Comparison of ENCODE assay signal across 7 cellular contexts in genomic region chr7:98339043-98339442, GRCh38.
"Had no signal": no experiment of that assay in that cellular context is flagged by ENCODE, and none has a peak within 500 bp of the region (broad histone marks: within the 10 kb centered on the region; RNA-seq: fewer than 3 reads in every experiment).

No MANE protein-coding gene starts in this region.

- DNase-seq: GM23248, GOT3, H7, HFFc6, KG1 had no signal

- H3K4me1 ChIP-seq: HAP-1 had no signal

- H3K9ac ChIP-seq: GM23248 had no signal

- H2AFZ ChIP-seq: GM23248 had no signal

- H3K9me3 ChIP-seq: HAP-1 had no signal

- FAIRE-seq: HTR-8/SVneo had no signal

- H3K36me3 ChIP-seq: HAP-1 had no signal

- H3K27ac ChIP-seq: GM23248 had no signal

- H3K4me3 ChIP-seq: GM23248, HAP-1 had no signal
